Comparison of ENCODE assay signal across 27 cellular contexts in the genomic region with DNA sequence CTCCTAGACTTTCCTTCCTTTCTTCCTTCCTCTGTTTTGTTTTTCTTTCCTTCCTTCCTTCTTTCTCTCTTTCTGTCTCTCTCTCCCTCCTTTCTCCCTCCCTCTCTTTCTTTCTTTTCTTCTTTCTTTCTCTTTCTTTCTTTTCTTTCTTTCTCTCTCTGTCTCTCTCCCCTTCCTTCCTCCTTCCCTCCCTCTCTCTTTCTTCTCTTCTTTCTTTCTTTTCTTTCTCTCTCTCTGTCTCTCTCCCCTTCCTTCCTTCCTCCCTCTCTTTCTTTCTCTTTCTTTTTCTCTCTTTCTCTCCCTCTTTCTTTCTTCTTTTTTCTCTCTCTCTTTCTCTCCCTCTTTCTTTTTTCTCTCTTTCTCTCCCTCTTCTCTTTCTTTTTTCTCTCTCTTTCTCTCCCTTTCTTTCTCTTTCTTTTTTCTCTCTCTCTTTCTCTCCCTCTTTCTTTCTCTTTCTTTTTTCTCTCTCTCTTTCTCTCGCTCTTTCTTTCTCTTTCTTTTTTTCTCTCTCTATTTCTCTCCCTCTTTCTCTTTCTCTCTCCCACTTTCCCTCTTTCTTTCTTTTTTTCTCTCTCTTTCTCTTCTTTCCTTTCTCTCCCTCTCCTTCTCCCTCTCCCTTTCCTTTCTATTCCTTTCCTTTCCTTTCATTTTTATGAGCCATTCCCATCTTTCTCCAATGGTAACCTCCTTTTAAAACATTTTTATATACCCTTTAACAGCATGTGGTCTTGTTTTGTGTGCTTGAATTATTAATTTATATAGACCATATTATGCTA. TPM values are rescaled to one million over a fixed set of nuclear protein-coding genes. Genes with fewer than 3 reads are reported as not detected.
DNase-seq lines count a peak whose midpoint lies in the region; ATAC-seq, FAIRE-seq and TF ChIP-seq lines count a peak whose summit lies in the region.
"Had no signal": no experiment of that assay in that cellular context is flagged by ENCODE, and none has a peak within 500 bp of the region (broad histone marks: within the 10 kb centered on the region; RNA-seq: fewer than 3 reads in every experiment).

No MANE protein-coding gene starts in this region.

- no peak overlapping the region for H3K27ac ChIP-seq in mammary epithelial cell (ENCODE audit: insufficient read depth, low read depth, low read length)
- no peak overlapping the region for H3K27ac ChIP-seq in breast epithelium
- peak overlapping the region in 1 of 4 donors; percentile 43 for H3K27ac ChIP-seq in Peyer's patch
- peak overlapping the region in 1 of 2 donors; percentile 8 for H3K27ac ChIP-seq in kidney (ENCODE audit: low read depth in 2 of 2, low read length in 2 of 2)
- H3K27ac ChIP-seq in transverse colon = peak overlapping the region in 3 of 4 donors; percentile 20 to 82 (median 75)
- H3K27ac ChIP-seq: BLaER1, KMS-11 had no signal

- ATAC-seq in HG02884 (IDR thresholded peaks at IDR 0.05; ENCODE audit: unreplicated experiment) (no peak), T-cell (replicated peaks in 1 of 4) (no peak)
- ATAC-seq in activated CD4-positive, alpha-beta T cell treated with anti-CD3 and anti-CD28 coated beads for 36 hours = no peak
- ATAC-seq: Panc1 had no signal

- H3K4me1 ChIP-seq in mammary epithelial cell (ENCODE audit: insufficient read depth, low read length) (no peaks in the 10 kb centered on the region), breast epithelium (no peaks in the 10 kb centered on the region), Peyer's patch (no peaks in the 10 kb centered on the region), kidney (ENCODE audit: control insufficient read depth in 1 of 2, insufficient read depth in 1 of 2, low read depth in 1 of 2, low read length in 2 of 2) (no peaks in the 10 kb centered on the region), transverse colon (peaks cover 0 to 14% (median 0%) of the 10 kb centered on the region in 4 donors)
- H3K4me1 ChIP-seq: BLaER1 had no signal

- TF ChIP-seq POLR2A in breast epithelium (IDR thresholded peaks at IDR 0.05) (no peak), Peyer's patch (IDR thresholded peaks at IDR 0.05) (no peak), transverse colon (IDR thresholded peaks at IDR 0.05) (no peak)

- H4K20me1 ChIP-seq in mammary epithelial cell (ENCODE audit: insufficient read depth, low read length) = no peaks in the 10 kb centered on the region
- H4K20me1 ChIP-seq: BLaER1 had no signal

- no peak for DNase-seq in mammary epithelial cell
- no peak for DNase-seq in breast epithelium (ENCODE audit: low spot score in 2 of 2)
- DNase-seq in Peyer's patch = no peak
- no peak for DNase-seq in kidney
- DNase-seq in transverse colon = no peak
- DNase-seq in T-cell = no peak
- DNase-seq in activated CD4-positive, alpha-beta T cell treated with anti-CD3 and anti-CD28 coated beads for 36 hours = no peak
- DNase-seq: CD4-positive, CD25-positive, alpha-beta regulatory T cell; COR-L47; HCEC 1CT; IMR-90; MM.1S; NCI-H2029; NCI-H2227 treated with DMSO at 0.1 percent for 48 hours; NCI-H69; SHP77 treated with DMSO at 0.1 percent for 48 hours; SW 1271 had no signal

- H3K4me3 ChIP-seq in mammary epithelial cell (replicated peaks in 1 of 3; ENCODE audit: insufficient read depth in 1 of 3, low read depth in 2 of 3, low read length in 3 of 3) (no peak overlapping the region), breast epithelium (no peak overlapping the region), Peyer's patch (peak overlapping the region in 3 of 4 donors; percentile 30 to 53 (median 52)), kidney (ENCODE audit: low read length in 2 of 2) (peak overlapping the region; percentile 74 to 85), transverse colon (peak overlapping the region in 3 of 4 donors; percentile 33 to 46 (median 36))
- H3K4me3 ChIP-seq: BLaER1, GM12878 had no signal

- no peak for FAIRE-seq in kidney (lab: Jason Lieb, UNC)
- FAIRE-seq: G401.6, GM12878, H1 had no signal

- no peak overlapping the region for H3K4me3 Mint-ChIP-seq in T-cell
- H3K4me3 Mint-ChIP-seq in activated CD4-positive, alpha-beta T cell treated with anti-CD3 and anti-CD28 coated beads for 36 hours = no peak overlapping the region
- H3K4me3 Mint-ChIP-seq: CD4-positive, CD25-positive, alpha-beta regulatory T cell had no signal

- CTCF ChIA-PET in mammary epithelial cell (lab: Charles Lee; ENCODE audit: low non-redundant PET) = no interaction called here
- CTCF ChIA-PET in T-cell (lab: Charles Lee) = no interaction called here
- CTCF ChIA-PET in activated CD4-positive, alpha-beta T cell treated with anti-CD3 and anti-CD28 coated beads for 36 hours (lab: Charles Lee) = no interaction called here

- H3K27me3 ChIP-seq in mammary epithelial cell (ENCODE audit: insufficient read depth, low read length) = no peaks in the 10 kb centered on the region
- H3K27me3 ChIP-seq in breast epithelium = no peaks in the 10 kb centered on the region
- H3K27me3 ChIP-seq in Peyer's patch = no peaks in the 10 kb centered on the region
- H3K27me3 ChIP-seq in transverse colon = no peaks in the 10 kb centered on the region
- H3K27me3 ChIP-seq: BLaER1 had no signal

- TF ChIP-seq CTCF in mammary epithelial cell (conservative IDR thresholded peaks at IDR 0.05 in 1 of 2, IDR thresholded peaks at IDR 0.05 in 1 of 2; ENCODE audit: extremely low read depth in 1 of 2, insufficient read depth in 1 of 2, low read depth in 1 of 2, low read length in 2 of 2) = no peak
- no peak for TF ChIP-seq CTCF in breast epithelium (IDR thresholded peaks at IDR 0.05)
- TF ChIP-seq CTCF in Peyer's patch (IDR thresholded peaks at IDR 0.05) = no peak
- no peak for TF ChIP-seq CTCF in kidney (IDR thresholded peaks at IDR 0.05; ENCODE audit: borderline replicate concordance, extremely low read depth, insufficient read depth)
- no peak for TF ChIP-seq CTCF in transverse colon (IDR thresholded peaks at IDR 0.05)

- no peaks in the 10 kb centered on the region for H3K27me3 Mint-ChIP-seq in T-cell
- H3K27me3 Mint-ChIP-seq in activated CD4-positive, alpha-beta T cell treated with anti-CD3 and anti-CD28 coated beads for 36 hours = no peaks in the 10 kb centered on the region
- H3K27me3 Mint-ChIP-seq: CD4-positive, CD25-positive, alpha-beta regulatory T cell had no signal

- H2AFZ ChIP-seq in mammary epithelial cell (ENCODE audit: low read depth, low read length) = peak overlapping the region; percentile 20

- H3K9me3 ChIP-seq in mammary epithelial cell (replicated peaks; ENCODE audit: insufficient read depth, low read length) (no peaks in the 10 kb centered on the region), breast epithelium (no peaks in the 10 kb centered on the region), Peyer's patch (no peaks in the 10 kb centered on the region), kidney (ENCODE audit: control insufficient read depth in 1 of 2, low read length in 2 of 2) (no peaks in the 10 kb centered on the region), transverse colon (no peaks in the 10 kb centered on the region)
- H3K9me3 ChIP-seq: BLaER1 had no signal

- no peak overlapping the region for H3K27ac Mint-ChIP-seq in T-cell
- no peak overlapping the region for H3K27ac Mint-ChIP-seq in activated CD4-positive, alpha-beta T cell treated with anti-CD3 and anti-CD28 coated beads for 36 hours
- H3K27ac Mint-ChIP-seq: CD4-positive, CD25-positive, alpha-beta regulatory T cell had no signal

- H3K79me2 ChIP-seq in mammary epithelial cell (ENCODE audit: insufficient read depth, low read length) = no peaks in the 10 kb centered on the region

- H3K36me3 ChIP-seq in mammary epithelial cell (ENCODE audit: insufficient read depth, low read length) (no peaks in the 10 kb centered on the region), breast epithelium (no peaks in the 10 kb centered on the region), Peyer's patch (no peaks in the 10 kb centered on the region), kidney (ENCODE audit: control insufficient read depth in 1 of 2, insufficient read depth in 2 of 2, low read length in 2 of 2) (no peaks in the 10 kb centered on the region), transverse colon (no peaks in the 10 kb centered on the region)
- H3K36me3 ChIP-seq: BLaER1 had no signal

- TF ChIP-seq EP300 in transverse colon (IDR thresholded peaks at IDR 0.05; ENCODE audit: low read depth) = no peak

- BruUV-seq in mammary epithelial cell (replicated peaks; lab: Mats Ljungman, UMichigan) = no TSS peak

- intact Hi-C loops in mammary epithelial cell (cut with micrococcal nuclease) = no loop called here
- intact Hi-C loops in breast epithelium (cut with DNase I; ENCODE audit: low total_unique reads) = no loop called here
- intact Hi-C loops in kidney (cut with DNase I) = no loop called here
- intact Hi-C loops in transverse colon (cut with DNase I; ENCODE audit: low total_unique reads) = no loop called here
- intact Hi-C loops in activated CD4-positive, alpha-beta T cell treated with anti-CD3 and anti-CD28 coated beads for 36 hours (cut with DNase I, micrococcal nuclease) = no loop called here

- H3K9me3 Mint-ChIP-seq in T-cell = peaks cover 0 to 6% (median 5%) of the 10 kb centered on the region in 3 donors
- H3K9me3 Mint-ChIP-seq in activated CD4-positive, alpha-beta T cell treated with anti-CD3 and anti-CD28 coated beads for 36 hours (ENCODE audit: low read depth) = no peaks in the 10 kb centered on the region

- H3K36me3 Mint-ChIP-seq in T-cell = no peaks in the 10 kb centered on the region
- H3K36me3 Mint-ChIP-seq in activated CD4-positive, alpha-beta T cell treated with anti-CD3 and anti-CD28 coated beads for 36 hours (ENCODE audit: low read depth) = no peaks in the 10 kb centered on the region
- H3K36me3 Mint-ChIP-seq: CD4-positive, CD25-positive, alpha-beta regulatory T cell had no signal

- in situ Hi-C loops in mammary epithelial cell (cut with MboI; ENCODE audit: low sequenced_read_pairs in 2 of 2) (no loop called here), transverse colon (cut with MboI; ENCODE audit: low pct_ligation_motif_present in 1 of 4, low pct_unique_long_range_greater_than_20kb in 1 of 4, low sequenced_read_pairs in 3 of 4) (no loop called here)

- H3K4me1 Mint-ChIP-seq in T-cell = no peaks in the 10 kb centered on the region
- H3K4me1 Mint-ChIP-seq in activated CD4-positive, alpha-beta T cell treated with anti-CD3 and anti-CD28 coated beads for 36 hours = no peaks in the 10 kb centered on the region
- H3K4me1 Mint-ChIP-seq: CD4-positive, CD25-positive, alpha-beta regulatory T cell had no signal

- no peak overlapping the region for H3K9ac ChIP-seq in mammary epithelial cell (ENCODE audit: insufficient read depth, low read length)
- peak overlapping the region in 1 of 2 donors; percentile 71 for H3K9ac ChIP-seq in kidney (ENCODE audit: low read length in 2 of 2)
- H3K9ac ChIP-seq: BLaER1, KMS-11 had no signal

- dilution Hi-C loops in mammary epithelial cell (cut with HindIII; ENCODE audit: low sequenced_read_pairs) = no loop called here

- POLR2A ChIA-PET in T-cell (lab: Charles Lee) = no interaction called here
- POLR2A ChIA-PET in activated CD4-positive, alpha-beta T cell treated with anti-CD3 and anti-CD28 coated beads for 36 hours (lab: Charles Lee) = no interaction called here

- H3K4me2 ChIP-seq in mammary epithelial cell (ENCODE audit: insufficient read depth, low read depth, low read length) = no peak overlapping the region
- H3K4me2 ChIP-seq: BLaER1, KMS-11 had no signal

- WGBS in mammary epithelial cell (ENCODE audit: low coverage, missing lambda C conversion rate) = no CpG with 5 or more reads among the region's 1 CpG
- WGBS in transverse colon (ENCODE audit: low coverage in 1 of 2), 2 donors = 75 to 81% methylated on average over 1 of the region's 1 CpG

RNA-seq across cellular contexts. Expression of gene TINAG, which starts 2.3 kb away (rescaled TPM):
- total RNA-seq in mammary epithelial cell (not detected), breast epithelium (not detected), Peyer's patch (10 to 100 TPM in 3 of 4 donors, 1 to 10 TPM in 1; 2.5 to 95.8 (median 62.5) TPM), kidney (22.1 TPM), transverse colon (100 to 1,000 TPM in 1 of 4 donors, 10 to 100 TPM in 3; 27.5 to 155 (median 66.3) TPM), T-cell (not detected)
- polyA plus RNA-seq in mammary epithelial cell (not detected), kidney (ENCODE audit: insufficient read depth, low read depth, low replicate concordance) (73.0 TPM)
- polyA minus RNA-seq in mammary epithelial cell = not detected
- total RNA-seq in activated CD4-positive, alpha-beta T cell treated with anti-CD3 and anti-CD28 coated beads for 36 hours = not detected
- total RNA-seq: A172; CD4-positive, CD25-positive, alpha-beta regulatory T cell; H1; IMR-90; NCI-H460; OCI-LY7 had no signal
- polyA plus RNA-seq: CD4-positive, CD25-positive, alpha-beta regulatory T cell; H1; IMR-90 had no signal

Comparison
In these comparisons a context has a peak if more than half of its experiments do, and no peak if none do; other contexts are left out.
1. H3K27ac ChIP-seq: peak in transverse colon (3 of 4); none in mammary epithelial cell (single experiment) and breast epithelium (0 of 2).
2. H3K4me3 ChIP-seq: peak in Peyer's patch (3 of 4), kidney (2 of 2) and transverse colon (3 of 4); none in mammary epithelial cell (0 of 3) and breast epithelium (0 of 3).